9 cellular contexts compared by ENCODE assay signal in the genomic region with DNA sequence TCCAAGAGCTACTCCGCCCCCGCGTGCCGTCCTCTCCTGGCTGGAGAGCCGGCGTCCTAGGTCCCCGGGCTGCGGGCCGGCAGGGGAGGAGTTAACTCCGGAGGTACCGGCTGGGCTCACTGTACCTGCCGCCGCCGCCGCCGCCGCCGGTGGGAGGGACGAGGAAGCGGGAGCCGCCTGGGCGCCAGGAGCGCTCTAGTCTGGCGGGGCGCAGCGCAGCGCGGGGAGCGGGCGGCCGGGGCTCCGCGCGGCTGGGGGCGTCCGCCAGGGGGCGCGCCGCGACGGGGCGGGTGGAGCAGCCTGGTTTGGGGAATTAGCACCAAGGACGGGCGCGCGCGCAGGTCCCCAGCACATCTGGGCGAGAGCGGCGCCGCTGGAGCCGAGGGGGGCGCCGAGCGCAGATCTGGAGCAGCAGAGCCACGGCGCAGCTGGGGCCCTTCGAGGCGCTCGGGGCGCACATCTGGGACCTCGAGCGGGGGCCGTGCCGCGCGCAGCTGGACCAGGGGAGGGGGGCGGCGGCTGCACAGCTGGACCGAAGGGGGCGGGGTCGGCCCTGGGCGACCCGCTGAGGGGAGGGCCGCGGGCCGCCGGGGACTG. TPM values are rescaled to one million over a fixed set of nuclear protein-coding genes. Genes with fewer than 3 reads are reported as not detected.
DNase-seq lines count a peak whose midpoint lies in the region; ATAC-seq, FAIRE-seq and TF ChIP-seq lines count a peak whose summit lies in the region.
"Had no signal": no experiment of that assay in that cellular context is flagged by ENCODE, and none has a peak within 500 bp of the region (broad histone marks: within the 10 kb centered on the region; RNA-seq: fewer than 3 reads in every experiment).

A gene (plus strand): TSS at position 348 of the 597 bp plus-strand sequence. CDS start 349 bp downstream, outside the sequence.

- peaks cover 19 to 56% (median 43%) of the 10 kb centered on the region in 4 donors for H3K4me1 ChIP-seq in stomach

- WGBS in stomach, 5 donors: 1 to 2% (median 1%) methylated on average over 20 to 78 of the region's 78 CpGs

- peak within 1 kb of the TSS in 4 of 5 donors; percentile 61 to 85 (median 74) for H3K27ac ChIP-seq in stomach

- peak within 1 kb of the TSS; percentile 57 to 83 (median 74) for H3K4me3 ChIP-seq in stomach

- FAIRE-seq in RCC 7860 (lab: Jason Lieb, UNC): no peak

- H3K4me3 Mint-ChIP-seq in naive thymus-derived CD8-positive, alpha-beta T cell: peak within 1 kb of the TSS; percentile 32 to 88 (median 75)

- peaks cover 0 to 58% (median 16%) of the 10 kb centered on the region in 3 donors for H3K27me3 ChIP-seq in stomach

- no peaks in the 10 kb centered on the region for H3K36me3 ChIP-seq in stomach

- POLR2A ChIA-PET in naive thymus-derived CD8-positive, alpha-beta T cell (lab: Charles Lee): interaction anchor here (0.7 to 1.4 kb wide), 3 partner anchors 121 to 124 kb away, joined by 3 read pairs; no protein-coding TSS in a partner anchor

- TF ChIP-seq POLR2A in erythroblast (IDR thresholded peaks at IDR 0.05; ENCODE audit: low read length): no peak
- no peak for TF ChIP-seq POLR2A in stomach (IDR thresholded peaks at IDR 0.05)

- DNase-seq in NCI-H2029 (lab: John Stamatoyannopoulos, UW): peak; percentile 21
- no peak for DNase-seq in NCI-H2029 treated with DMSO at 0.1 percent for 48 hours (lab: John Stamatoyannopoulos, UW)
- peak; percentile 16 for DNase-seq in NCI-H345 treated with DMSO at 0.1 percent for 48 hours (lab: John Stamatoyannopoulos, UW; ENCODE audit: unreplicated experiment)
- DNase-seq in activated CD8-positive, alpha-beta memory T cell treated with anti-CD3 and anti-CD28 coated beads, Interleukin-2, amount 50 U/mL, for 48 hours: peak; percentile 93
- DNase-seq in erythroblast (lab: John Stamatoyannopoulos, UW): peak; percentile 73 to 82
- DNase-seq in naive thymus-derived CD8-positive, alpha-beta T cell: peak; percentile 43 to 77 (median 58)
- DNase-seq in stomach: peak; percentile 80
- DNase-seq in RCC 7860 (ENCODE audit: low spot score): no peak
- DNase-seq: DND-41 had no signal

- TF ChIP-seq CTCF in stomach (IDR thresholded peaks at IDR 0.05): peak in 3 of 7 experiments; percentile 45 to 82 (median 49)

- H3K9me3 Mint-ChIP-seq in naive thymus-derived CD8-positive, alpha-beta T cell: no peaks in the 10 kb centered on the region

- peaks cover 11 to 66% (median 31%) of the 10 kb centered on the region in 5 donors for H3K27me3 Mint-ChIP-seq in naive thymus-derived CD8-positive, alpha-beta T cell

- peaks cover 5 to 21% (median 9%) of the 10 kb centered on the region in 4 donors for H3K4me1 Mint-ChIP-seq in naive thymus-derived CD8-positive, alpha-beta T cell

- intact Hi-C loops in stomach (cut with DNase I; ENCODE audit: low total_unique reads): loop anchor here (10.0 kb wide), 2 partner anchors 189 to 279 kb away; a partner anchor contains a TSS

- no peaks in the 10 kb centered on the region for H3K9me3 ChIP-seq in stomach

- peaks cover 0 to 2% (median 0%) of the 10 kb centered on the region in 3 donors for H3K36me3 Mint-ChIP-seq in naive thymus-derived CD8-positive, alpha-beta T cell

- ATAC-seq in naive thymus-derived CD8-positive, alpha-beta T cell: peak; percentile 85 to 88

- H3K27ac Mint-ChIP-seq in naive thymus-derived CD8-positive, alpha-beta T cell: peak within 1 kb of the TSS in 3 of 10 donors; percentile 22 to 56 (median 28)

- no peak for TF ChIP-seq EP300 in stomach (IDR thresholded peaks at IDR 0.05)

RNA-seq across cellular contexts. Expression of the gene that starts here (rescaled TPM):
- not detected for total RNA-seq in naive thymus-derived CD8-positive, alpha-beta T cell
- not detected for polyA plus RNA-seq in naive thymus-derived CD8-positive, alpha-beta T cell
- total RNA-seq in stomach: 10 to 100 TPM in 1 of 5 donors, 1 to 10 TPM in 2, not detected in 2; 1.0 to 10.7 (median 1.3) TPM
- 1 to 10 TPM in 1 of 3 donors, under 1 TPM in 2; 0.50 to 2.6 (median 0.92) TPM for polyA plus RNA-seq in stomach

Comparison
In these comparisons a context has a peak if more than half of its experiments do, and no peak if none do; other contexts are left out.
1. DNase-seq: peak in NCI-H2029 (single experiment), NCI-H345 treated with DMSO at 0.1 percent for 48 hours (single experiment), activated CD8-positive, alpha-beta memory T cell treated with anti-CD3 and anti-CD28 coated beads, Interleukin-2, amount 50 U/mL, for 48 hours (single experiment), erythroblast (2 of 2) and stomach (single experiment); none in NCI-H2029 treated with DMSO at 0.1 percent for 48 hours (single experiment) and RCC 7860 (single experiment).
2. Peak in DNase-seq and ATAC-seq in naive thymus-derived CD8-positive, alpha-beta T cell; RNA of the gene not detected or under 1 TPM.